In the genomic region with DNA sequence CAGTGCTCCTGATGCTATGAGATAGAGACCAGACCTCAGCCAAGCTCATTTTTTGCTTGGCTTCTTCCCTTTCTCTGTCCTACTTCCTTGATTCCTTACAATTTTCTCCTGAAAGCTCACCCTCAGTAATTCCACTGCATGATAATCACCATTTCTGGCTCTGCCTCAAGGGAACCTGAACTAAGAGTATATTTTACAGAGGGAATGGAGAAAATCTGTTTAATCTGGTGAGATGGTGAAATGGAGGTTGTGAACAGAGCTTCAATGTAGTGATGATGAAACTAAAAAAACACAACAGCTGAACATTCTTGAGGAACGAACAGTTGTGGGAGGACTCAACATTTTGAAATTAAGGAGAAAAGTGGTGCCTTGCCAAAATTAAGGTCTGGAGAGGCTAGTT, we compare ENCODE assay signal across 35 cellular contexts. TPM values are rescaled to one million over a fixed set of nuclear protein-coding genes. Genes with fewer than 3 reads are reported as not detected.
DNase-seq lines count a peak whose midpoint lies in the region; TF ChIP-seq lines count a peak whose summit lies in the region.
"Had no signal": no experiment of that assay in that cellular context is flagged by ENCODE, and none has a peak within 500 bp of the region (broad histone marks: within the 10 kb centered on the region; RNA-seq: fewer than 3 reads in every experiment).

No MANE protein-coding gene starts in this region.

- H3K4me3 ChIP-seq in adipocyte (ENCODE audit: low read length) (no peak overlapping the region), fibroblast of lung (replicated peaks in 1 of 4; ENCODE audit: control extremely low read depth in 1 of 4, insufficient read depth in 1 of 4, low read depth in 3 of 4, low read length in 4 of 4) (no peak overlapping the region), smooth muscle cell (no peak overlapping the region), vagina (no peak overlapping the region), Caco-2 (ENCODE audit: low read depth, low read length) (no peak overlapping the region)
- H3K4me3 ChIP-seq: HAP-1, heart right ventricle, lower lobe of right lung, SK-N-MC, stomach, tibial nerve had no signal

- peak; percentile 53 for DNase-seq in EH (ENCODE audit: low read depth)
- peak; percentile 72 for DNase-seq in adipocyte (ENCODE audit: low read depth)
- DNase-seq in fibroblast of lung (ENCODE audit: low read depth in 2 of 2) = peak; percentile 5 to 39
- no peak for DNase-seq in smooth muscle cell (lab: John Stamatoyannopoulos, UW; ENCODE audit: unreplicated experiment)
- no peak for DNase-seq in vagina (ENCODE audit: extremely low spot score in 2 of 2)
- no peak for DNase-seq in activated CD4-positive, CD25-positive, alpha-beta regulatory T cell (lab: John Stamatoyannopoulos, UW)
- no peak for DNase-seq in Caco-2
- DNase-seq: activated CD4-positive, alpha-beta T cell treated with anti-CD3 and anti-CD28 coated beads for 1 hour; activated CD8-positive, alpha-beta T cell treated with anti-CD3 and anti-CD28 coated beads, Interleukin-2, amount 10 ng/mL, durations not matched to agents 7 days and 5 days; activated gamma-delta T cell; activated naive CD8-positive, alpha-beta T cell treated with anti-CD3 and anti-CD28 coated beads, Interleukin-2, amount 10 ng/mL, durations not matched to agents 7 days and 5 days; activated T-cell treated with anti-CD3 and anti-CD28 coated beads for 4 hours; DMS153; foreskin melanocyte; heart right ventricle; KBM-7; lower lobe of right lung; MM.1S; natural killer cell; NCI-H1436; NCI-H2081 treated with DMSO at 0.1 percent for 48 hours; NCI-H345; OCI-M1; small intestine; stimulated activated CD4-positive, alpha-beta T cell treated with anti-CD3 and anti-CD28 coated beads, Interleukin-2, amount 100 ng/mL, for 24 hours; stomach had no signal

- H3K79me2 ChIP-seq in fibroblast of lung (ENCODE audit: control insufficient read depth, insufficient read depth, low read length) (no peaks in the 10 kb centered on the region), smooth muscle cell (ENCODE audit: low read depth) (no peaks in the 10 kb centered on the region)

- H2AFZ ChIP-seq in fibroblast of lung (ENCODE audit: low read length) = no peak overlapping the region
- peak overlapping the region; percentile 61 for H2AFZ ChIP-seq in smooth muscle cell (ENCODE audit: low read depth)

- BruUV-seq in Caco-2 (replicated peaks; lab: Mats Ljungman, UMichigan) = no TSS peak

- no peak overlapping the region for H3K27ac Mint-ChIP-seq in Caco-2 (ENCODE audit: unreplicated experiment)
- H3K27ac Mint-ChIP-seq: activated CD8-positive, alpha-beta T cell treated with anti-CD3 and anti-CD28 coated beads, Interleukin-2, amount 10 ng/mL, durations not matched to agents 7 days and 5 days; activated naive CD8-positive, alpha-beta T cell treated with anti-CD3 and anti-CD28 coated beads, Interleukin-2, amount 10 ng/mL, durations not matched to agents 7 days and 5 days; B cell; brain; natural killer cell; T-helper 1 cell treated with Interleukin-12 subunit alpha and Interleukin-12 subunit beta and Interleukin-4 antibody, amounts not matched to agents 30 μg/mL and 1 μg/mL, for 36 hours had no signal

- H3K4me2 ChIP-seq in fibroblast of lung (ENCODE audit: extremely low read depth, insufficient read depth, low read length) = no peak overlapping the region
- H3K4me2 ChIP-seq in smooth muscle cell = no peak overlapping the region

- H3K27ac ChIP-seq in fibroblast of lung (ENCODE audit: insufficient read depth, low read length) (no peak overlapping the region), smooth muscle cell (ENCODE audit: low read depth) (no peak overlapping the region), vagina (no peak overlapping the region)
- H3K27ac ChIP-seq: heart right ventricle, lower lobe of right lung, SK-N-MC, stomach, tibial nerve had no signal

- no peaks in the 10 kb centered on the region for H3K27me3 Mint-ChIP-seq in Caco-2 (ENCODE audit: insufficient read depth, unreplicated experiment)

- H3K27me3 ChIP-seq in adipocyte (replicated peaks; ENCODE audit: control insufficient read depth, insufficient read depth, low read length) (no peaks in the 10 kb centered on the region), fibroblast of lung (ENCODE audit: control insufficient read depth, insufficient read depth, low read length) (no peaks in the 10 kb centered on the region), smooth muscle cell (ENCODE audit: low read depth) (no peaks in the 10 kb centered on the region), vagina (no peaks in the 10 kb centered on the region), Caco-2 (replicated peaks; ENCODE audit: control insufficient read depth, insufficient read depth, low read length) (no peaks in the 10 kb centered on the region)
- H3K27me3 ChIP-seq: stomach, tibial nerve had no signal

- H4K20me1 ChIP-seq in fibroblast of lung (ENCODE audit: control insufficient read depth, extremely low read depth, insufficient read depth, low read length) (no peaks in the 10 kb centered on the region), smooth muscle cell (ENCODE audit: low read depth) (no peaks in the 10 kb centered on the region)

- H3K4me3 Mint-ChIP-seq in Caco-2 (ENCODE audit: unreplicated experiment) = no peak overlapping the region
- H3K4me3 Mint-ChIP-seq: activated CD8-positive, alpha-beta T cell treated with anti-CD3 and anti-CD28 coated beads, Interleukin-2, amount 10 ng/mL, durations not matched to agents 7 days and 5 days; activated naive CD8-positive, alpha-beta T cell treated with anti-CD3 and anti-CD28 coated beads, Interleukin-2, amount 10 ng/mL, durations not matched to agents 7 days and 5 days; B cell; brain; natural killer cell; T-helper 1 cell treated with Interleukin-12 subunit alpha and Interleukin-12 subunit beta and Interleukin-4 antibody, amounts not matched to agents 30 μg/mL and 1 μg/mL, for 36 hours had no signal

- TF ChIP-seq POLR2A in vagina (IDR thresholded peaks at IDR 0.05) = no peak

- H3K36me3 ChIP-seq in adipocyte (ENCODE audit: control insufficient read depth, insufficient read depth, low read length, severe bottlenecking) = no peaks in the 10 kb centered on the region
- H3K36me3 ChIP-seq in fibroblast of lung (ENCODE audit: control insufficient read depth, insufficient read depth, low read length) = no peaks in the 10 kb centered on the region
- no peaks in the 10 kb centered on the region for H3K36me3 ChIP-seq in smooth muscle cell (ENCODE audit: low read depth)
- H3K36me3 ChIP-seq in vagina = no peaks in the 10 kb centered on the region
- no peaks in the 10 kb centered on the region for H3K36me3 ChIP-seq in Caco-2 (ENCODE audit: control insufficient read depth, insufficient read depth, low read length)
- H3K36me3 ChIP-seq: HAP-1, heart right ventricle, lower lobe of right lung, stomach, tibial nerve had no signal

- no peaks in the 10 kb centered on the region for H3K36me3 Mint-ChIP-seq in Caco-2 (ENCODE audit: insufficient read depth, unreplicated experiment)
- H3K36me3 Mint-ChIP-seq: brain had no signal

- peaks cover 7% of the 10 kb centered on the region for H3K4me1 Mint-ChIP-seq in Caco-2 (ENCODE audit: low read depth, unreplicated experiment)
- H3K4me1 Mint-ChIP-seq: brain, natural killer cell had no signal

- WGBS in smooth muscle cell (ENCODE audit: low lambda C conversion rate) = 57% methylated on average over 1 of the region's 1 CpG

- H3K9ac ChIP-seq in adipocyte (ENCODE audit: low read length) (no peak overlapping the region), fibroblast of lung (ENCODE audit: insufficient read depth, low read length) (no peak overlapping the region), smooth muscle cell (ENCODE audit: low read depth) (no peak overlapping the region)

- no peaks in the 10 kb centered on the region for H3K9me3 Mint-ChIP-seq in Caco-2 (ENCODE audit: unreplicated experiment)

- CTCF ChIA-PET in Caco-2 (lab: Charles Lee) = interaction anchor here (0.7 kb wide), 1 partner anchor 71 kb away, joined by 3 read pairs; no protein-coding TSS in a partner anchor

- peaks cover 18% of the 10 kb centered on the region for H3K4me1 ChIP-seq in adipocyte (ENCODE audit: control insufficient read depth, insufficient read depth, low read length)
- H3K4me1 ChIP-seq in fibroblast of lung (ENCODE audit: control insufficient read depth, extremely low read depth, insufficient read depth, low read length) = no peaks in the 10 kb centered on the region
- H3K4me1 ChIP-seq in smooth muscle cell (ENCODE audit: low read depth) = no peaks in the 10 kb centered on the region
- no peaks in the 10 kb centered on the region for H3K4me1 ChIP-seq in vagina
- H3K4me1 ChIP-seq in Caco-2 = peaks cover 21% of the 10 kb centered on the region
- H3K4me1 ChIP-seq: HAP-1, heart right ventricle, lower lobe of right lung, tibial nerve had no signal

- TF ChIP-seq CTCF in fibroblast of lung (conservative IDR thresholded peaks at IDR 0.05 in 1 of 2, IDR thresholded peaks at IDR 0.05 in 1 of 2; ENCODE audit: low read depth in 1 of 2, low read length in 2 of 2) (no peak), smooth muscle cell (IDR thresholded peaks at IDR 0.05; ENCODE audit: borderline replicate concordance, insufficient read depth, poor library complexity, severe bottlenecking) (no peak), vagina (IDR thresholded peaks at IDR 0.05) (no peak), Caco-2 (IDR thresholded peaks at IDR 0.05; ENCODE audit: insufficient read depth in 1 of 2, low read depth in 1 of 2, low read length in 1 of 2, severe bottlenecking in 1 of 2, unreplicated experiment in 1 of 2) (no peak)

- POLR2A ChIA-PET in Caco-2 (lab: Charles Lee) = no interaction called here

- H3K9me3 ChIP-seq in adipocyte (ENCODE audit: control insufficient read depth, low read length) (peaks cover 5% of the 10 kb centered on the region), fibroblast of lung (ENCODE audit: control insufficient read depth, insufficient read depth, low read depth, low read length) (no peaks in the 10 kb centered on the region), smooth muscle cell (replicated peaks; ENCODE audit: low read depth) (no peaks in the 10 kb centered on the region), vagina (peaks cover 3% of the 10 kb centered on the region), Caco-2 (peaks cover 7% of the 10 kb centered on the region)
- H3K9me3 ChIP-seq: HAP-1, lower lobe of right lung had no signal

- no peaks in the 10 kb centered on the region for H3F3A ChIP-seq in smooth muscle cell (ENCODE audit: low read depth)

- intact Hi-C loops in vagina (cut with DNase I) = no loop called here
- intact Hi-C loops in Caco-2 (cut with micrococcal nuclease; ENCODE audit: unreplicated experiment) = no loop called here

RNA-seq across cellular contexts. Expression of gene HHLA2, which starts 16.3 kb away (rescaled TPM):
- total RNA-seq in fibroblast of lung = not detected in 2 replicates
- polyA plus RNA-seq in fibroblast of lung = 0.02 TPM in 1 of 2 replicates, not detected in the other
- polyA plus RNA-seq in fibroblast of lung (2012) = not detected in 2 replicates
- polyA minus RNA-seq in fibroblast of lung (ENCODE audit: low replicate concordance) = not detected in 2 replicates
- not detected in 2 replicates for total RNA-seq in smooth muscle cell
- polyA plus RNA-seq in smooth muscle cell = not detected in 2 replicates
- total RNA-seq in vagina = not detected
- total RNA-seq in Caco-2 (2022) = 0.50 and 0.91 TPM in 2 replicates
- total RNA-seq: chondrocyte, heart right ventricle, HT1080, omental fat pad had no signal
- polyA plus RNA-seq: heart right ventricle had no signal

Comparison
In these comparisons a context has a peak if more than half of its experiments do, and no peak if none do; other contexts are left out.
1. DNase-seq: peak in EH (single experiment), adipocyte (single experiment) and fibroblast of lung (2 of 2); none in smooth muscle cell (single experiment), vagina (0 of 2), activated CD4-positive, CD25-positive, alpha-beta regulatory T cell (0 of 4) and Caco-2 (0 of 2).